ENCODE assay signal across 25 cellular contexts in the genomic region with DNA sequence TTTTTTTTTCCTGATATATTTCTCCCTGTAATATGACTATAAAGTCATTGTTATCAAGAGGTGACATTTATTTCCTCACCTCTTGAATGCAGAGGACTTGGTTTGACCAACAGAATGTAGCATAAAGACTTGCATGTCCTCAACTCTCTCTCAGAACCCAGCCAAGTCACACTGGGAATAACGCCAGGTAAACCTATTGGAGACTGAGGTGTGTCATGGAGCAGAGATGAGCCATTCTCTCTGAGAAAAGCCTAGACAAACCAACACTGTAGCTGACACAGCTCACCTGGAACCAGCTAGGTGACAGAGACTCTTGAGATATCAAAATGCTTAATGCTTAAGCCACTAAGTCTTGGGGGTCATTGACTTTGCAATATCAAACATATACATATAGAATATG.
"Had no signal": no experiment of that assay in that cellular context is flagged by ENCODE, and none has a peak within 500 bp of the region (broad histone marks: within the 10 kb centered on the region; RNA-seq: fewer than 3 reads in every experiment).

No MANE protein-coding gene starts in this region.

- H3K4me2 ChIP-seq: SK-N-SH had no signal

- H3K27ac ChIP-seq: adrenal gland, body of pancreas, Peyer's patch, SJSA1 had no signal

- H3K4me1 ChIP-seq: adrenal gland, body of pancreas, Peyer's patch, SJSA1 had no signal

- H3K36me3 ChIP-seq: adrenal gland, Peyer's patch, SJSA1 had no signal

- H3K9me2 ChIP-seq: SK-N-SH had no signal

- H3K4me3 ChIP-seq: adrenal gland, body of pancreas, K562, Peyer's patch, SJSA1 had no signal

- DNase-seq: activated CD4-positive, alpha-beta T cell treated with anti-CD3 and anti-CD28 coated beads, Interleukin-2, amount 10 ng/mL, durations not matched to agents 7 days and 5 days; activated CD4-positive, alpha-beta T cell treated with anti-CD3 and anti-CD28 coated beads, Interleukin-2, amount 50 U/mL, for 48 hours; activated CD8-positive, alpha-beta memory T cell treated with anti-CD3 and anti-CD28 coated beads, Interleukin-2, amount 50 U/mL, for 4 hours; activated gamma-delta T cell treated with Interleukin-2 at 50 U/mL for 16 hours; activated naive CD4-positive, alpha-beta T cell treated with anti-CD3 and anti-CD28 coated beads for 36 hours; activated T-cell treated with anti-CD3 and anti-CD28 coated beads for 4 hours; activated T-cell treated with anti-CD3 and anti-CD28 coated beads, Interleukin-2, amount 50 U/mL, for 4 hours; adrenal gland; body of pancreas; central memory CD4-positive, alpha-beta T cell; NCI-H1105; NCI-H1417 treated with DMSO at 0.1 percent for 48 hours; NCI-H187 treated with DMSO at 0.1 percent for 48 hours; NCI-H2107; NCI-H2171; NCI-H510A; NCI-H526; NCI-H774; Peyer's patch; RPMI8226; SHP77 treated with DMSO at 0.1 percent for 48 hours; SK-N-SH had no signal

- H3K27me3 ChIP-seq: adrenal gland, body of pancreas, Peyer's patch, SJSA1 had no signal

- ATAC-seq: activated naive CD4-positive, alpha-beta T cell treated with anti-CD3 and anti-CD28 coated beads, Interleukin-2, amount 50 U/mL, for 72 hours; activated T-cell treated with anti-CD3 and anti-CD28 coated beads, Interleukin-2, amount 50 U/mL, for 4 hours; body of pancreas; K562 had no signal

- H3K9ac ChIP-seq: SK-N-SH had no signal

- H3K9me3 ChIP-seq: adrenal gland, body of pancreas, Peyer's patch, SJSA1, SK-N-SH had no signal
